10 cellular contexts compared by ENCODE assay signal in genomic region chr15:51341366-51342248, GRCh38. TPM values are rescaled to one million over a fixed set of nuclear protein-coding genes. Genes with fewer than 3 reads are reported as not detected.
A peak's percentile ranks its signal among the peaks of the same experiment; 100 is the strongest.
DNase-seq lines count a peak whose midpoint lies in the region; ATAC-seq and TF ChIP-seq lines count a peak whose summit lies in the region.
"Had no signal": no experiment of that assay in that cellular context is flagged by ENCODE, and none has a peak within 500 bp of the region (broad histone marks: within the 10 kb centered on the region; RNA-seq: fewer than 3 reads in every experiment).

Gene GLDN (plus strand): TSS chr15:51341655. CDS start chr15:51341685, 30 bp downstream.

- peak; percentile 41 for DNase-seq in DMS 273 (lab: John Stamatoyannopoulos, UW; ENCODE audit: unreplicated experiment)
- no peak for DNase-seq in DMS 273 treated with DMSO at 0.1 percent for 48 hours (lab: John Stamatoyannopoulos, UW)
- DNase-seq in cardiac fibroblast (ENCODE audit: low read depth in 2 of 2) = peak in 1 of 2 donors; percentile 12
- DNase-seq in stomach = peak; percentile 52
- no peak for DNase-seq in dedifferentiated amniotic fluid mesenchymal stem cell (ENCODE audit: extremely low spot score)

- no peak for TF ChIP-seq CTCF in cardiac fibroblast (IDR thresholded peaks at IDR 0.05; ENCODE audit: low read depth, low read length)
- no peak for TF ChIP-seq CTCF in stomach (IDR thresholded peaks at IDR 0.05)

- H3K27ac ChIP-seq in layer of hippocampus (ENCODE audit: low read depth, low read length) (peak within 1 kb of the TSS; percentile 95), stomach (peak within 1 kb of the TSS in 2 of 5 donors; percentile 28 to 31)
- H3K27ac ChIP-seq: 22Rv1, PC-9 had no signal

- no peaks in the 10 kb centered on the region for H3K9me3 ChIP-seq in stomach

- peaks cover 2% of the 10 kb centered on the region for H3K27me3 ChIP-seq in layer of hippocampus (ENCODE audit: control insufficient read depth, insufficient read depth, low read length)
- peaks cover 0 to 31% (median 19%) of the 10 kb centered on the region in 3 donors for H3K27me3 ChIP-seq in stomach

- no peaks in the 10 kb centered on the region for H3K36me3 ChIP-seq in stomach

- ATAC-seq in HG03565 (IDR thresholded peaks at IDR 0.05; ENCODE audit: unreplicated experiment) (no peak), GM21786 (IDR thresholded peaks at IDR 0.05; ENCODE audit: unreplicated experiment) (no peak)

- WGBS in stomach, 5 donors = 4 to 21% (median 8%) methylated on average over 14 to 76 of the region's 76 CpGs

- TF ChIP-seq POLR2A in stomach (IDR thresholded peaks at IDR 0.05) = no peak

- H3K4me3 ChIP-seq in cardiac fibroblast (replicated peaks in 1 of 2; ENCODE audit: low read depth in 2 of 2, low read length in 2 of 2) (peak within 1 kb of the TSS; percentile 28 to 31), stomach (peak within 1 kb of the TSS; percentile 40 to 51 (median 46))
- H3K4me3 ChIP-seq: PC-9 had no signal

- peaks cover 10 to 31% (median 15%) of the 10 kb centered on the region in 4 donors for H3K4me1 ChIP-seq in stomach

- intact Hi-C loops in stomach (cut with DNase I; ENCODE audit: low total_unique reads) = no loop called here

- no peak for TF ChIP-seq EP300 in stomach (IDR thresholded peaks at IDR 0.05)

RNA-seq across cellular contexts. Expression of gene GLDN, which starts in this region (rescaled TPM):
- 1 to 10 TPM in 4 of 5 donors, not detected in 1; 1.7 to 8.7 (median 2.1) TPM for total RNA-seq in stomach
- polyA plus RNA-seq in stomach = under 1 TPM; 0.23 to 0.50 (median 0.31) TPM
- total RNA-seq: PC-9 had no signal

Comparison
In these comparisons a context has a peak if more than half of its experiments do, and no peak if none do; other contexts are left out.
1. DNase-seq: peak in DMS 273 (single experiment) and stomach (single experiment); none in DMS 273 treated with DMSO at 0.1 percent for 48 hours (single experiment) and dedifferentiated amniotic fluid mesenchymal stem cell (single experiment).